Comparison of ENCODE assay signal across 2 cellular contexts in the genomic region with DNA sequence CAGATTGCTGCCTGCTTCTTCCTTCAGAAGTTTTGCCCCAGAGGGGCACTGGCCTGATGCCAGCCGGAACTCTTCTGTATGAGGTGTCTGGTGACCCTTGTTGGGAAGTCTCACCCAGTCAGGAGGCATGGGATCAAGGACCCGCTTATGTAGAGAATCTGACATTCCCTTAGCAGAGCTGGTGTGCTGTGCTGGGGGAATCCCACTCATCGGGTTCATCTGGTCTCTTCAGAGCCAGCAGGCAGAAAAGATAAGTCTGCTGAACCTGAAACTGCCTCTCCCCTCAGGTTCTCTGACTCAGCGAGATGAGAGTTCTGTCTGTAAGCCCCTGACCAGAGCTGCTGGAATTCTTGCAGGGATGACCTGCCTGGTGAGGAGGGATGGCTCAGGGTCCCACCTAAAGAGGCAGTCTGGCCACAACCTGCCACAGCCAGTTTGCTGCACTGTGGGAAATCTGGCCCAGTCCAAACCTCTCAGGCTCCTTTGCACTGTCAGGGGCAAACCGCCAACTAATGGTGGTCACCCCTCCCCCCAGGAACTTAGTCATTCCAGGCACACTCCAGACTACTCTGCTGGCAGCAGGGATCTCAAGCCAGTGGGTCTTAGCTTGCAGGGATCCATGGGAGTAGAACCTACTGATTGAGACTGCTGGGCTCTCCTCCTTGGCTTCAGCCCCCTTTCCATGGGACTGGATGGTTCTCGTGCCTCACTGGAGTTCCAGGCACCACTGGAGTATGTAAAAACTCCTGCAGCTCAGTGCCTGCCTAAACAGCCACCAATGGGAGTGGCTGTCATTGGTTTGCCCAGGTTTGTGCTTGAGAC.
TF ChIP-seq lines count a peak whose summit lies in the region.

No MANE protein-coding gene starts in this region.

TF ChIP-seq in SK-N-SH, 30 proteins besides CTCF, POLR2A, EP300 and RAD21 (continued from another document):
- TF ChIP-seq, protein P1, sequence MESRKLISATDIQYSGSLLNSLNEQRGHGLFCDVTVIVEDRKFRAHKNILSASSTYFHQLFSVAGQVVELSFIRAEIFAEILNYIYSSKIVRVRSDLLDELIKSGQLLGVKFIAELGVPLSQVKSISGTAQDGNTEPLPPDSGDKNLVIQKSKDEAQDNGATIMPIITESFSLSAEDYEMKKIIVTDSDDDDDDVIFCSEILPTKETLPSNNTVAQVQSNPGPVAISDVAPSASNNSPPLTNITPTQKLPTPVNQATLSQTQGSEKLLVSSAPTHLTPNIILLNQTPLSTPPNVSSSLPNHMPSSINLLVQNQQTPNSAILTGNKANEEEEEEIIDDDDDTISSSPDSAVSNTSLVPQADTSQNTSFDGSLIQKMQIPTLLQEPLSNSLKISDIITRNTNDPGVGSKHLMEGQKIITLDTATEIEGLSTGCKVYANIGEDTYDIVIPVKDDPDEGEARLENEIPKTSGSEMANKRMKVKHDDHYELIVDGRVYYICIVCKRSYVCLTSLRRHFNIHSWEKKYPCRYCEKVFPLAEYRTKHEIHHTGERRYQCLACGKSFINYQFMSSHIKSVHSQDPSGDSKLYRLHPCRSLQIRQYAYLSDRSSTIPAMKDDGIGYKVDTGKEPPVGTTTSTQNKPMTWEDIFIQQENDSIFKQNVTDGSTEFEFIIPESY (IDR thresholded peaks at IDR 0.05; ENCODE audit: borderline replicate concordance, low read depth) = no peak
- peak; percentile 88 for TF ChIP-seq FOSL2 (IDR thresholded peaks at IDR 0.05; ENCODE audit: borderline replicate concordance, low read depth)
- TF ChIP-seq RCOR1 (IDR thresholded peaks at IDR 0.05; ENCODE audit: low read length) = no peak
- TF ChIP-seq GABPA (IDR thresholded peaks at IDR 0.05; ENCODE audit: low read depth) = no peak
- TF ChIP-seq GATA2 (CRISPR knock-in tag; IDR thresholded peaks at IDR 0.05) = no peak
- TF ChIP-seq, protein P2, sequence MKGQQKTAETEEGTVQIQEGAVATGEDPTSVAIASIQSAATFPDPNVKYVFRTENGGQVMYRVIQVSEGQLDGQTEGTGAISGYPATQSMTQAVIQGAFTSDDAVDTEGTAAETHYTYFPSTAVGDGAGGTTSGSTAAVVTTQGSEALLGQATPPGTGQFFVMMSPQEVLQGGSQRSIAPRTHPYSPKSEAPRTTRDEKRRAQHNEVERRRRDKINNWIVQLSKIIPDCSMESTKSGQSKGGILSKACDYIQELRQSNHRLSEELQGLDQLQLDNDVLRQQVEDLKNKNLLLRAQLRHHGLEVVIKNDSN (IDR thresholded peaks at IDR 0.05; ENCODE audit: borderline replicate concordance, low read depth) = no peak
- TF ChIP-seq, protein P3, sequence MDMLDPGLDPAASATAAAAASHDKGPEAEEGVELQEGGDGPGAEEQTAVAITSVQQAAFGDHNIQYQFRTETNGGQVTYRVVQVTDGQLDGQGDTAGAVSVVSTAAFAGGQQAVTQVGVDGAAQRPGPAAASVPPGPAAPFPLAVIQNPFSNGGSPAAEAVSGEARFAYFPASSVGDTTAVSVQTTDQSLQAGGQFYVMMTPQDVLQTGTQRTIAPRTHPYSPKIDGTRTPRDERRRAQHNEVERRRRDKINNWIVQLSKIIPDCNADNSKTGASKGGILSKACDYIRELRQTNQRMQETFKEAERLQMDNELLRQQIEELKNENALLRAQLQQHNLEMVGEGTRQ (IDR thresholded peaks at IDR 0.05; ENCODE audit: borderline replicate concordance, low read depth, low read length) = no peak

TF ChIP-seq in HepG2, 621 proteins besides CTCF, POLR2A, EP300 and RAD21 (continued from another document):
- TF ChIP-seq, protein P4, sequence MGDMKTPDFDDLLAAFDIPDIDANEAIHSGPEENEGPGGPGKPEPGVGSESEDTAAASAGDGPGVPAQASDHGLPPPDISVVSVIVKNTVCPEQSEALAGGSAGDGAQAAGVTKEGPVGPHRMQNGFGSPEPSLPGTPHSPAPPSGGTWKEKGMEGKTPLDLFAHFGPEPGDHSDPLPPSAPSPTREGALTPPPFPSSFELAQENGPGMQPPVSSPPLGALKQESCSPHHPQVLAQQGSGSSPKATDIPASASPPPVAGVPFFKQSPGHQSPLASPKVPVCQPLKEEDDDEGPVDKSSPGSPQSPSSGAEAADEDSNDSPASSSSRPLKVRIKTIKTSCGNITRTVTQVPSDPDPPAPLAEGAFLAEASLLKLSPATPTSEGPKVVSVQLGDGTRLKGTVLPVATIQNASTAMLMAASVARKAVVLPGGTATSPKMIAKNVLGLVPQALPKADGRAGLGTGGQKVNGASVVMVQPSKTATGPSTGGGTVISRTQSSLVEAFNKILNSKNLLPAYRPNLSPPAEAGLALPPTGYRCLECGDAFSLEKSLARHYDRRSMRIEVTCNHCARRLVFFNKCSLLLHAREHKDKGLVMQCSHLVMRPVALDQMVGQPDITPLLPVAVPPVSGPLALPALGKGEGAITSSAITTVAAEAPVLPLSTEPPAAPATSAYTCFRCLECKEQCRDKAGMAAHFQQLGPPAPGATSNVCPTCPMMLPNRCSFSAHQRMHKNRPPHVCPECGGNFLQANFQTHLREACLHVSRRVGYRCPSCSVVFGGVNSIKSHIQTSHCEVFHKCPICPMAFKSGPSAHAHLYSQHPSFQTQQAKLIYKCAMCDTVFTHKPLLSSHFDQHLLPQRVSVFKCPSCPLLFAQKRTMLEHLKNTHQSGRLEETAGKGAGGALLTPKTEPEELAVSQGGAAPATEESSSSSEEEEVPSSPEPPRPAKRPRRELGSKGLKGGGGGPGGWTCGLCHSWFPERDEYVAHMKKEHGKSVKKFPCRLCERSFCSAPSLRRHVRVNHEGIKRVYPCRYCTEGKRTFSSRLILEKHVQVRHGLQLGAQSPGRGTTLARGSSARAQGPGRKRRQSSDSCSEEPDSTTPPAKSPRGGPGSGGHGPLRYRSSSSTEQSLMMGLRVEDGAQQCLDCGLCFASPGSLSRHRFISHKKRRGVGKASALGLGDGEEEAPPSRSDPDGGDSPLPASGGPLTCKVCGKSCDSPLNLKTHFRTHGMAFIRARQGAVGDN (CRISPR knock-in tag; IDR thresholded peaks at IDR 0.05) = 0 out of 2 replicates have a peak, but pooled peaks have one; percentile 14
